In the genomic region with DNA sequence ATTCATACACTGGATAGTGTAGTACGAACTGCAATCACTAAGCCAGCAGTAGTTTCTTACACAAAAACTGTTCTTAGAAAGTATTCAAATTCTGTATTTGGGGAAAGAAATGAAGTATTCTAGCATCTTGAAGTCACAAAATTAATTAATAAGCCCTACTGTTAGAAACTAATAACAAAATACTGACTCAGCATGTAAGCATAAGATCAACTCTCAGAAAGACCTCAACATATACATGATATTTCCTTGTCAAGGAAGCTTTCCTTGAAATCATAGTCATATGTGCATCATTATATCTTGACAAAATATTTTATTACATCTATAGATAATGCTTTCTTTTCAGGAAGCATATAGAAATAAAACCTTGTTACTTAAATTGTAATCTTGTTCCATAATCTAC, we compare ENCODE assay signal across 21 cellular contexts.
DNase-seq lines count a peak whose midpoint lies in the region; ATAC-seq, FAIRE-seq and TF ChIP-seq lines count a peak whose summit lies in the region.
"Had no signal": no experiment of that assay in that cellular context is flagged by ENCODE, and none has a peak within 500 bp of the region (broad histone marks: within the 10 kb centered on the region; RNA-seq: fewer than 3 reads in every experiment).

No MANE protein-coding gene starts in this region.

- TF ChIP-seq POLR2A in HepG2 (IDR thresholded peaks at IDR 0.05; ENCODE audit: insufficient read depth in 1 of 2, low read depth in 2 of 2, low read length in 2 of 2) = no peak
- no peak for TF ChIP-seq POLR2A in right lobe of liver (IDR thresholded peaks at IDR 0.05)
- no peak for TF ChIP-seq POLR2A in IMR-90 (IDR thresholded peaks at IDR 0.05; ENCODE audit: low read depth, low read length)
- TF ChIP-seq POLR2A in K562 (conservative IDR thresholded peaks at IDR 0.05) = no peak
- no peak for TF ChIP-seq POLR2A in Peyer's patch (IDR thresholded peaks at IDR 0.05)

- H3K9ac ChIP-seq in HepG2 (ENCODE audit: insufficient read depth, low read depth, low read length) (no peak overlapping the region), IMR-90 (ENCODE audit: low read depth, low read length) (no peak overlapping the region), K562 (ENCODE audit: insufficient read depth in 1 of 2, low read depth in 2 of 2, low read length in 2 of 2) (no peak overlapping the region)
- H3K9ac ChIP-seq: BLaER1 had no signal

- H4K20me1 ChIP-seq in HepG2 (ENCODE audit: insufficient read depth, low read length) (no peaks in the 10 kb centered on the region), IMR-90 (ENCODE audit: insufficient read depth, low read length) (no peaks in the 10 kb centered on the region), K562 (replicated peaks; ENCODE audit: control insufficient read depth, insufficient read depth, low read length) (no peaks in the 10 kb centered on the region), osteoblast (ENCODE audit: insufficient read depth, low read length) (no peaks in the 10 kb centered on the region)
- H4K20me1 ChIP-seq: BLaER1 had no signal

- H3K27me3 ChIP-seq in HepG2 (ENCODE audit: control insufficient read depth in 1 of 2, insufficient read depth in 2 of 2, low read length in 2 of 2) (no peaks in the 10 kb centered on the region), right lobe of liver (no peaks in the 10 kb centered on the region), IMR-90 (ENCODE audit: control insufficient read depth, insufficient read depth, low read length) (no peaks in the 10 kb centered on the region), K562 (ENCODE audit: control insufficient read depth in 2 of 2, insufficient read depth in 2 of 2, low read length in 2 of 2) (no peaks in the 10 kb centered on the region), osteoblast (ENCODE audit: insufficient read depth, low read length) (no peaks in the 10 kb centered on the region), Peyer's patch (no peaks in the 10 kb centered on the region)
- H3K27me3 ChIP-seq: BE2C, BLaER1 had no signal

- H3K14ac ChIP-seq in IMR-90 (replicated peaks; ENCODE audit: low read depth, low read length) = no peak overlapping the region

- no peak overlapping the region for H4K5ac ChIP-seq in IMR-90 (ENCODE audit: low read depth, low read length)

- ATAC-seq in HepG2 (no peak), right lobe of liver (no peak), IMR-90 (ENCODE audit: low read depth) (no peak), K562 (no peak)
- ATAC-seq: CD8-positive, alpha-beta T cell had no signal

- CTCF ChIA-PET in HepG2 (lab: Yijun Ruan, JAX; ENCODE audit: low intra/inter-chr PET ratio, low total read pairs) (no interaction called here), IMR-90 (lab: Yijun Ruan, JAX) (no interaction called here), K562 (lab: Yijun Ruan, JAX; ENCODE audit: low intra/inter-chr PET ratio) (no interaction called here)

- H3K79me2 ChIP-seq in HepG2 (ENCODE audit: insufficient read depth, low read length) = no peaks in the 10 kb centered on the region
- H3K79me2 ChIP-seq in K562 (ENCODE audit: control insufficient read depth, insufficient read depth, low read length) = no peaks in the 10 kb centered on the region
- no peaks in the 10 kb centered on the region for H3K79me2 ChIP-seq in osteoblast (ENCODE audit: insufficient read depth, low read length)

- no TSS peak for BruUV-seq in HepG2 (replicated peaks; lab: Mats Ljungman, UMichigan)
- BruUV-seq in IMR-90 (replicated peaks; lab: Mats Ljungman, UMichigan) = no TSS peak
- no TSS peak for BruUV-seq in K562 (replicated peaks; lab: Mats Ljungman, UMichigan)

- H3K36me3 ChIP-seq in HepG2 (replicated peaks in 1 of 2; ENCODE audit: control insufficient read depth in 1 of 2, insufficient read depth in 2 of 2, low read length in 2 of 2) (no peaks in the 10 kb centered on the region), right lobe of liver (no peaks in the 10 kb centered on the region), IMR-90 (ENCODE audit: control insufficient read depth, insufficient read depth, low read length) (no peaks in the 10 kb centered on the region), K562 (ENCODE audit: control insufficient read depth, insufficient read depth, low read length) (no peaks in the 10 kb centered on the region), osteoblast (ENCODE audit: insufficient read depth, low read length) (no peaks in the 10 kb centered on the region), Peyer's patch (no peaks in the 10 kb centered on the region)
- H3K36me3 ChIP-seq: BE2C, BLaER1 had no signal

- no peaks in the 10 kb centered on the region for H3K9me3 ChIP-seq in HepG2 (ENCODE audit: low read length)
- H3K9me3 ChIP-seq in right lobe of liver = no peaks in the 10 kb centered on the region
- H3K9me3 ChIP-seq in IMR-90 (ENCODE audit: control insufficient read depth, insufficient read depth, low read length) = peaks cover 8% of the 10 kb centered on the region
- no peaks in the 10 kb centered on the region for H3K9me3 ChIP-seq in K562 (replicated peaks; ENCODE audit: control insufficient read depth, insufficient read depth, low read depth, low read length)
- no peaks in the 10 kb centered on the region for H3K9me3 ChIP-seq in osteoblast (ENCODE audit: low read depth, low read length)
- H3K9me3 ChIP-seq in Peyer's patch = no peaks in the 10 kb centered on the region
- H3K9me3 ChIP-seq: BE2C, BLaER1, Caco-2 had no signal

- POLR2A ChIA-PET in HepG2 (lab: Yijun Ruan, JAX) (no interaction called here), IMR-90 (lab: Charles Lee; ENCODE audit: unreplicated experiment) (no interaction called here), K562 (lab: Yijun Ruan, JAX) (no interaction called here)

- TF ChIP-seq RAD21 in HepG2 (CRISPR knock-in tag; IDR thresholded peaks at IDR 0.05) (no peak), IMR-90 (IDR thresholded peaks at IDR 0.05; ENCODE audit: low read length) (no peak), K562 (CRISPR knock-in tag; conservative IDR thresholded peaks at IDR 0.05 in 1 of 2, IDR thresholded peaks at IDR 0.05 in 1 of 2) (no peak)

- no peak overlapping the region for H3K4me3 ChIP-seq in HepG2 (replicated peaks in 1 of 3; ENCODE audit: insufficient read depth in 1 of 3, low read depth in 2 of 3, low read length in 3 of 3)
- no peak overlapping the region for H3K4me3 ChIP-seq in right lobe of liver
- H3K4me3 ChIP-seq in IMR-90 (ENCODE audit: insufficient read depth, low read depth, low read length) = no peak overlapping the region
- no peak overlapping the region for H3K4me3 ChIP-seq in K562
- H3K4me3 ChIP-seq in osteoblast (ENCODE audit: insufficient read depth, low read length) = no peak overlapping the region
- no peak overlapping the region for H3K4me3 ChIP-seq in Peyer's patch
- H3K4me3 ChIP-seq: BLaER1 had no signal

- no peak overlapping the region for H3K4me2 ChIP-seq in HepG2 (ENCODE audit: low read depth, low read length)
- H3K4me2 ChIP-seq in IMR-90 (ENCODE audit: low read depth, low read length) = no peak overlapping the region
- no peak overlapping the region for H3K4me2 ChIP-seq in K562 (ENCODE audit: insufficient read depth, low read length)
- no peak overlapping the region for H3K4me2 ChIP-seq in osteoblast (ENCODE audit: insufficient read depth, low read length)
- H3K4me2 ChIP-seq: BLaER1 had no signal

- DNase-seq in HepG2 (ENCODE audit: low spot score) (no peak), right lobe of liver (no peak), IMR-90 (no peak), K562 (ENCODE audit: extremely low read depth in 1 of 4, low spot score in 3 of 4) (no peak), osteoblast (ENCODE audit: insufficient read length, low spot score, missing footprints) (peak; percentile 77), T-helper 9 cell (no peak), GOT3 (lab: John Stamatoyannopoulos, UW) (no peak), Peyer's patch (no peak)
- DNase-seq: ACHN; BE2C; Caco-2; Calu3; CD4-positive, alpha-beta T cell; CD8-positive, alpha-beta T cell; DMS79 treated with DMSO at 0.1 percent for 48 hours; GF-D8 had no signal

- FAIRE-seq in HepG2 (lab: Jason Lieb, UNC) = no peak
- no peak for FAIRE-seq in K562 (lab: Jason Lieb, UNC)
- FAIRE-seq: D721Med, GM12891 had no signal

- 3% methylated on average over 1 of the region's 1 CpG for WGBS in HepG2 (ENCODE audit: low lambda C conversion rate)
- WGBS in right lobe of liver (ENCODE audit: insufficient coverage, low coverage, low lambda C conversion rate, missing lambda C conversion rate) = 76% methylated on average over 1 of the region's 1 CpG
- WGBS in IMR-90 (ENCODE audit: extremely low coverage in 2 of 2, insufficient read length in 1 of 2), 2 experiments = no CpG with 5 or more reads among the region's 1 CpG
- 0% methylated on average over 1 of the region's 1 CpG for WGBS in K562 (ENCODE audit: insufficient coverage, low coverage, missing lambda C conversion rate)

- H3K4ac ChIP-seq in IMR-90 (ENCODE audit: low read depth, low read length) = no peak overlapping the region

- H2BK20ac ChIP-seq in IMR-90 (ENCODE audit: low read depth, low read length) = no peak overlapping the region

- H2AK9ac ChIP-seq in IMR-90 (replicated peaks; ENCODE audit: low read depth, low read length, poor library complexity) = no peak overlapping the region

- H3K27ac ChIP-seq in HepG2 (ENCODE audit: extremely low read length, insufficient read depth, low read length) (no peak overlapping the region), right lobe of liver (no peak overlapping the region), IMR-90 (ENCODE audit: insufficient read depth, low read length) (no peak overlapping the region), K562 (ENCODE audit: extremely low read depth, low read depth, low read length) (no peak overlapping the region), osteoblast (ENCODE audit: low read depth, low read length) (no peak overlapping the region), Peyer's patch (no peak overlapping the region)
- H3K27ac ChIP-seq: 22Rv1, BLaER1, C4-2B had no signal

- in situ Hi-C loops in HepG2 (cut with HindIII; ENCODE audit: extremely low pct_ligation_motif_present, low pct_unique_long_range_greater_than_20kb) = no loop called here
- in situ Hi-C loops in IMR-90 (cut with MboI; ENCODE audit: low sequenced_read_pairs) = no loop called here
- in situ Hi-C loops in K562 (cut with MboI) = loop anchor here (10.0 to 25.0 kb wide), 3 partner anchors 78 to 1080 kb away; no protein-coding TSS in a partner anchor

- H4K8ac ChIP-seq in IMR-90 (ENCODE audit: low read depth in 2 of 2, low read length in 2 of 2) = no peak overlapping the region

- H3K56ac ChIP-seq in IMR-90 (ENCODE audit: extremely low read depth, insufficient read depth, low read length) = no peak overlapping the region

- H2AK5ac ChIP-seq in IMR-90 (ENCODE audit: low read depth, low read length) = no peak overlapping the region

- dilution Hi-C loops in IMR-90 (cut with HindIII; ENCODE audit: low sequenced_read_pairs, unreplicated experiment) = no loop called here

- H3K79me1 ChIP-seq in IMR-90 (ENCODE audit: low read depth in 1 of 2, low read length in 2 of 2) = no peaks in the 10 kb centered on the region

- H2BK15ac ChIP-seq in IMR-90 (ENCODE audit: low read depth, low read length) = no peak overlapping the region

- no peak for TF ChIP-seq CTCF in HepG2 (CRISPR knock-in tag; IDR thresholded peaks at IDR 0.05)
- no peak for TF ChIP-seq CTCF in right lobe of liver (IDR thresholded peaks at IDR 0.05)
- no peak for TF ChIP-seq CTCF in IMR-90 (conservative IDR thresholded peaks at IDR 0.05; ENCODE audit: low read depth, low read length)
- no peak for TF ChIP-seq CTCF in K562 (IDR thresholded peaks at IDR 0.05 in 2 of 3, conservative IDR thresholded peaks at IDR 0.05 in 1 of 3; ENCODE audit: insufficient read depth in 2 of 3, low read depth in 1 of 3, low read length in 3 of 3)
- TF ChIP-seq CTCF in osteoblast (IDR thresholded peaks at IDR 0.05; ENCODE audit: extremely low read depth, low read depth, low read length) = no peak
- TF ChIP-seq CTCF in Peyer's patch (IDR thresholded peaks at IDR 0.05) = no peak

- H2BK120ac ChIP-seq in IMR-90 (ENCODE audit: low read depth, low read length) = no peak overlapping the region

- H3K9me1 ChIP-seq in IMR-90 (ENCODE audit: insufficient read depth, low read length) (no peaks in the 10 kb centered on the region), K562 (ENCODE audit: control insufficient read depth, insufficient read depth, low read length) (no peaks in the 10 kb centered on the region)

- no peak overlapping the region for H4K91ac ChIP-seq in IMR-90 (ENCODE audit: insufficient read depth, low read depth, low read length)

- H2BK5ac ChIP-seq in IMR-90 (ENCODE audit: low read depth, low read length, poor library complexity, severe bottlenecking) = no peak overlapping the region

- H2AFZ ChIP-seq in HepG2 (ENCODE audit: low read length) (no peak overlapping the region), IMR-90 (replicated peaks; ENCODE audit: low read length, poor library complexity) (no peak overlapping the region), K562 (ENCODE audit: low read depth, low read length) (no peak overlapping the region), osteoblast (ENCODE audit: low read length) (no peak overlapping the region)

- no peak overlapping the region for H3K18ac ChIP-seq in IMR-90 (ENCODE audit: low read depth, low read length)

- H3K4me1 ChIP-seq in HepG2 (ENCODE audit: insufficient read depth, low read length) (no peaks in the 10 kb centered on the region), right lobe of liver (no peaks in the 10 kb centered on the region), IMR-90 (ENCODE audit: control insufficient read depth, insufficient read depth, low read length) (no peaks in the 10 kb centered on the region), K562 (replicated peaks in 1 of 2; ENCODE audit: control insufficient read depth in 2 of 2, insufficient read depth in 2 of 2, low read length in 2 of 2) (no peaks in the 10 kb centered on the region), osteoblast (ENCODE audit: insufficient read depth, low read length) (no peaks in the 10 kb centered on the region), Peyer's patch (no peaks in the 10 kb centered on the region)
- H3K4me1 ChIP-seq: BE2C, BLaER1, Caco-2 had no signal

- H3K23ac ChIP-seq in IMR-90 (ENCODE audit: low read depth, low read length) = no peak overlapping the region

- TF ChIP-seq EP300 in HepG2 (IDR thresholded peaks at IDR 0.05; ENCODE audit: low read depth in 2 of 2, low read length in 2 of 2) (no peak), HepG2 (CRISPR knock-in tag; IDR thresholded peaks at IDR 0.05; ENCODE audit: borderline replicate concordance) (no peak), K562 (IDR thresholded peaks at IDR 0.05; ENCODE audit: low read length) (no peak)

- intact Hi-C loops in HepG2 (cut with micrococcal nuclease; ENCODE audit: unreplicated experiment) = no loop called here
- intact Hi-C loops in right lobe of liver (cut with DNase I) = no loop called here
- intact Hi-C loops in IMR-90 (cut with micrococcal nuclease) = no loop called here
- intact Hi-C loops in K562 (cut with micrococcal nuclease) = no loop called here
